8 cellular contexts compared by ENCODE assay signal in genomic region chr1:94854458-94855306, GRCh38. TPM values are rescaled to one million over a fixed set of nuclear protein-coding genes. Genes with fewer than 3 reads are reported as not detected.
DNase-seq lines count a peak whose midpoint lies in the region; ATAC-seq and TF ChIP-seq lines count a peak whose summit lies in the region.

No MANE protein-coding gene starts in this region.

- H3K27me3 Mint-ChIP-seq in nephron progenitor cell (ENCODE audit: low read depth, poor library complexity) = peaks cover 4% of the 10 kb centered on the region

- H3K27ac ChIP-seq in DND-41 (ENCODE audit: low read length) = no peak overlapping the region
- no peak overlapping the region for H3K27ac ChIP-seq in KMS-11
- H3K27ac ChIP-seq in Panc1 (ENCODE audit: low read length) = no peak overlapping the region

- H3K4me3 Mint-ChIP-seq in nephron progenitor cell = no peak overlapping the region

- H3K4me2 ChIP-seq in DND-41 (ENCODE audit: insufficient read depth, low read length) = peak overlapping the region; percentile 64
- peak overlapping the region; percentile 25; the same call in 1 of the 2 replicates for H3K4me2 ChIP-seq in KMS-11

- no peaks in the 10 kb centered on the region for H3K36me3 ChIP-seq in DND-41 (ENCODE audit: insufficient read depth, low read length)
- no peaks in the 10 kb centered on the region for H3K36me3 ChIP-seq in KMS-11 (ENCODE audit: insufficient read depth)
- H3K36me3 ChIP-seq in Panc1 (ENCODE audit: control insufficient read depth, insufficient read depth, low read length) = no peaks in the 10 kb centered on the region

- H3K9me3 Mint-ChIP-seq in nephron progenitor cell = no peaks in the 10 kb centered on the region

- no peaks in the 10 kb centered on the region for H3K79me2 ChIP-seq in DND-41 (ENCODE audit: insufficient read depth, low read length)
- no peaks in the 10 kb centered on the region for H3K79me2 ChIP-seq in KMS-11 (ENCODE audit: insufficient read depth, low read depth)

- H3K27ac Mint-ChIP-seq in nephron progenitor cell = no peak overlapping the region

- no TSS peak for BruUV-seq in Panc1 (replicated peaks; lab: Mats Ljungman, UMichigan)

- ATAC-seq in DND-41 (ENCODE audit: insufficient read depth, low read depth) = peak; percentile 97
- ATAC-seq in GM21786 (IDR thresholded peaks at IDR 0.05; ENCODE audit: unreplicated experiment) = peak; percentile 95
- ATAC-seq in Panc1 = peak; percentile 98
- peak; percentile 97 for ATAC-seq in stimulated activated naive CD8-positive, alpha-beta T cell treated with anti-CD3 and anti-CD28 coated beads, Interleukin-15, Interleukin-2, amounts not matched to agents 100 U/mL and 50 U/mL, for 24 hours

- in situ Hi-C loops in Panc1 (cut with HindIII; ENCODE audit: low pct_unique_long_range_greater_than_20kb, low sequenced_read_pairs) = no loop called here

- intact Hi-C loops in Panc1 (cut with micrococcal nuclease; ENCODE audit: unreplicated experiment) = loop anchor here (2.0 kb wide), 1 partner anchor 188 kb away; no protein-coding TSS in a partner anchor

- POLR2A ChIA-PET in Panc1 (lab: Charles Lee) = no interaction called here

- peaks cover 8% of the 10 kb centered on the region for H3K27me3 ChIP-seq in DND-41 (ENCODE audit: insufficient read depth, low read length, poor library complexity)
- no peaks in the 10 kb centered on the region for H3K27me3 ChIP-seq in KMS-11 (ENCODE audit: insufficient read depth, low read depth)
- H3K27me3 ChIP-seq in Panc1 (ENCODE audit: control insufficient read depth, insufficient read depth, low read length) = no peaks in the 10 kb centered on the region

- no peaks in the 10 kb centered on the region for H3K36me3 Mint-ChIP-seq in nephron progenitor cell (ENCODE audit: low read depth)

- H3K4me1 ChIP-seq in DND-41 (ENCODE audit: insufficient read depth, low read length) (peaks cover 11% of the 10 kb centered on the region), KMS-11 (ENCODE audit: low read depth, poor library complexity, severe bottlenecking) (no peaks in the 10 kb centered on the region), Panc1 (ENCODE audit: control insufficient read depth, insufficient read depth, low read length) (no peaks in the 10 kb centered on the region)

- CTCF ChIA-PET in Panc1 (lab: Charles Lee) = interaction anchor here (0.6 to 2.0 kb wide), 7 partner anchors 17 to 379 kb away, joined by 3 to 40 read pairs (median 5); partner anchors contain the start of genes ALG14, RWDD3 and TLCD4

- H3K9me3 ChIP-seq in DND-41 (ENCODE audit: insufficient read depth, low read length, severe bottlenecking) = no peaks in the 10 kb centered on the region
- no peaks in the 10 kb centered on the region for H3K9me3 ChIP-seq in Panc1 (ENCODE audit: control insufficient read depth, insufficient read depth, low read depth, low read length)

- H3K4me3 ChIP-seq in DND-41 (ENCODE audit: low read depth in 1 of 2, low read length in 2 of 2) (peak overlapping the region in 1 of 2 experiments; percentile 46; a peak in 2 of 4 replicates), KMS-11 (IDR thresholded peaks at IDR 0.05; ENCODE audit: insufficient read depth, low read depth, low read length) (no peak overlapping the region), Panc1 (ENCODE audit: low read depth in 2 of 2, low read length in 2 of 2) (peak overlapping the region; percentile 38 to 61), foreskin fibroblast (ENCODE audit: low read depth in 1 of 2, low read length in 2 of 2) (peak overlapping the region; percentile 45 to 60)

- peak; percentile 84 for DNase-seq in DND-41
- DNase-seq in Panc1 (ENCODE audit: low read depth, low spot score) = peak; percentile 70
- DNase-seq in activated T-helper 1 cell treated with anti-CD3 and anti-CD28 coated beads, Interleukin-2, amount 50 U/mL, for 16 hours (ENCODE audit: low read depth in 1 of 2, low spot score in 1 of 2) = peak; percentile 33 to 49
- DNase-seq in foreskin fibroblast = peak; percentile 83 to 95
- DNase-seq in nephron progenitor cell = peak; percentile 78
- peak; percentile 78 for DNase-seq in stimulated activated naive CD8-positive, alpha-beta T cell treated with anti-CD3 and anti-CD28 coated beads, Interleukin-15, Interleukin-2, amounts not matched to agents 100 U/mL and 50 U/mL, for 24 hours

- no peak overlapping the region; the same call in 1 of the 2 replicates for H3K9ac ChIP-seq in DND-41 (ENCODE audit: low read depth, low read length)
- no peak overlapping the region for H3K9ac ChIP-seq in KMS-11

- peak; percentile 98 for TF ChIP-seq CTCF in DND-41 (IDR thresholded peaks at IDR 0.05; ENCODE audit: borderline replicate concordance, extremely low read depth, low read length, poor library complexity, severe bottlenecking)
- TF ChIP-seq CTCF in KMS-11 (conservative IDR thresholded peaks at IDR 0.05; ENCODE audit: low read depth, low read length) = peak; percentile 69
- TF ChIP-seq CTCF in Panc1 (IDR thresholded peaks at IDR 0.05) = peak; percentile 83
- peak; percentile 93 for TF ChIP-seq CTCF in foreskin fibroblast (IDR thresholded peaks at IDR 0.05; ENCODE audit: low read depth, low read length)
- peak; percentile 82 for TF ChIP-seq CTCF in nephron progenitor cell (IDR thresholded peaks at IDR 0.05)

- H4K20me1 ChIP-seq in DND-41 (ENCODE audit: insufficient read depth, low read length) (no peaks in the 10 kb centered on the region), KMS-11 (ENCODE audit: insufficient read depth) (no peaks in the 10 kb centered on the region)

- H2AFZ ChIP-seq in DND-41 (ENCODE audit: low read depth, low read length) (peak overlapping the region; percentile 62), KMS-11 (ENCODE audit: low read depth) (peak overlapping the region; percentile 49; the same call in 1 of the 2 replicates)

- H3K4me1 Mint-ChIP-seq in nephron progenitor cell = peaks cover 12% of the 10 kb centered on the region

RNA-seq across cellular contexts. Expression of gene SLC44A3, which starts 34.5 kb away (rescaled TPM):
- 1.3 TPM for total RNA-seq in Panc1 (2021; ENCODE audit: unreplicated experiment)
- polyA plus RNA-seq in Panc1 (2012; ENCODE audit: insufficient read length) = 0.44 TPM
